Comparison of ENCODE assay signal across 29 cellular contexts in the genomic region with DNA sequence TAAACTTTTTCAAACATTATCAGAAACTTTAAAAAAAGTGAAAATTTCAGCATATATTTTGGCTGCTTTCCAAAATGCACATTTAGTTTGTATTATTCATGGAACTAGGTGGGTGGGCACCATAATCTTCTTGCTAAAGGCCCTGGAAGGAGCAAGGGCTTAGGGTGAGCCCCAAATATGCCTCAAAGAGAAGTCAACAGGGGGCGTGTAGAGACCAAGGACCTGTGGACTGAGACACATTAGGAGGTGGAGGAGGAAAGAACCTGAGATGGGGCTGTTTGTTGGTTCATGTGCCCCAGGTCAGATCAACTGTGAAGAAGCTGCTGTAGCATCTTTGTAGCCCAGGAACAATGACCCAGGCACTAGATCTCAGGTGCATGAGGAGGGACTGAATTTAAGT.
"Had no signal": no experiment of that assay in that cellular context is flagged by ENCODE, and none has a peak within 500 bp of the region (broad histone marks: within the 10 kb centered on the region; RNA-seq: fewer than 3 reads in every experiment).

No MANE protein-coding gene starts in this region.

- H3K9me3 Mint-ChIP-seq: activated CD4-positive, alpha-beta memory T cell treated with anti-CD3 and anti-CD28 coated beads for 36 hours; activated CD4-positive, alpha-beta T cell treated with anti-CD3 and anti-CD28 coated beads, Interleukin-2, amount 10 ng/mL, durations not matched to agents 24 days and 14 days; activated naive CD4-positive, alpha-beta T cell treated with anti-CD3 and anti-CD28 coated beads for 36 hours; activated naive CD8-positive, alpha-beta T cell treated with anti-CD3 and anti-CD28 coated beads, Interleukin-2, amount 10 ng/mL, durations not matched to agents 7 days and 5 days; activated T-helper 1 cell treated with anti-CD3 and anti-CD28 coated beads, Interleukin-12 subunit alpha, Interleukin-12 subunit beta, Interleukin-2, Interleukin-4 antibody, amounts not matched to agents 30 ng/mL and 10 ng/mL and 1 ng/mL, durations not matched to agents 14 hours and 24 hours and 36 hours; natural killer cell treated with Interleukin-12 subunit alpha and Interleukin-12 subunit beta and Interleukin-15 and Interleukin-18, amount 100 ng/mL, for 72 hours; stimulated activated naive CD8-positive, alpha-beta T cell treated with anti-CD3 and anti-CD28 coated beads, Interleukin-15, amount 100 ng/mL, for 72 hours had no signal

- DNase-seq: activated CD4-positive, alpha-beta memory T cell treated with anti-CD3 and anti-CD28 coated beads for 36 hours; activated CD4-positive, alpha-beta T cell treated with anti-CD3 and anti-CD28 coated beads, Interleukin-2, amount 10 ng/mL, durations not matched to agents 24 days and 14 days; activated CD4-positive, CD25-positive, alpha-beta regulatory T cell treated with anti-CD3 and anti-CD28 coated beads, Interleukin-2, amount 50 U/mL, for 72 hours; activated CD8-positive, alpha-beta memory T cell treated with anti-CD3 and anti-CD28 coated beads, Interleukin-2, amount 50 U/mL, for 4 hours; activated effector memory CD4-positive, alpha-beta T cell treated with anti-CD3 and anti-CD28 coated beads, Interleukin-2, amount 50 U/mL, for 16 hours; activated naive CD4-positive, alpha-beta T cell treated with anti-CD3 and anti-CD28 coated beads for 36 hours; activated naive CD8-positive, alpha-beta T cell treated with anti-CD3 and anti-CD28 coated beads, Interleukin-2, amount 10 ng/mL, durations not matched to agents 7 days and 5 days; activated T-cell treated with anti-CD3 and anti-CD28 coated beads, Interleukin-2, amount 50 U/mL, for 1 hour; brain microvascular endothelial cell; central memory CD4-positive, alpha-beta T cell; effector CD4-positive, alpha-beta T cell; kidney glomerular epithelial cell; mesendoderm; pancreas; sigmoid colon; small intestine; stimulated activated CD4-positive, alpha-beta T cell treated with anti-CD3 and anti-CD28 coated beads, Interleukin-1b, Interleukin-23, amount 100 ng/mL, for 48 hours; stimulated activated CD4-positive, alpha-beta T cell treated with anti-CD3 and anti-CD28 coated beads, Interleukin-4, amount 100 ng/mL, for 4 hours; stimulated activated CD8-positive, alpha-beta memory T cell treated with anti-CD3 and anti-CD28 coated beads, Interleukin-4, amount 100 ng/mL, for 48 hours; stimulated activated naive CD8-positive, alpha-beta T cell treated with anti-CD3 and anti-CD28 coated beads, Interleukin-15, amount 100 ng/mL, for 72 hours; T-helper 2 cell; tibial artery; upper lobe of right lung had no signal

- H3K27ac ChIP-seq: brain microvascular endothelial cell, pancreas, prostate gland, sigmoid colon, tibial artery, upper lobe of right lung had no signal

- H3K4me1 Mint-ChIP-seq: activated CD4-positive, alpha-beta T cell treated with anti-CD3 and anti-CD28 coated beads, Interleukin-2, amount 10 ng/mL, durations not matched to agents 24 days and 14 days; activated naive CD8-positive, alpha-beta T cell treated with anti-CD3 and anti-CD28 coated beads, Interleukin-2, amount 10 ng/mL, durations not matched to agents 7 days and 5 days; stimulated activated naive CD8-positive, alpha-beta T cell treated with anti-CD3 and anti-CD28 coated beads, Interleukin-15, amount 100 ng/mL, for 72 hours had no signal

- H3K4me1 ChIP-seq: pancreas, prostate gland, sigmoid colon, tibial artery had no signal

- H3K36me3 Mint-ChIP-seq: activated CD4-positive, alpha-beta memory T cell treated with anti-CD3 and anti-CD28 coated beads for 36 hours; activated naive CD8-positive, alpha-beta T cell treated with anti-CD3 and anti-CD28 coated beads, Interleukin-2, amount 10 ng/mL, durations not matched to agents 7 days and 5 days; natural killer cell treated with Interleukin-12 subunit alpha and Interleukin-12 subunit beta and Interleukin-15 and Interleukin-18, amount 100 ng/mL, for 72 hours; stimulated activated memory B cell treated with anti-CD40 and anti-IgM and Interleukin-4, amounts not matched to agents 10 μg/mL and 1 μg/mL and 100 μg/mL, for 72 hours had no signal

- H3K9me3 ChIP-seq: pancreas, prostate gland, sigmoid colon, tibial artery, upper lobe of right lung had no signal

- H3K27me3 Mint-ChIP-seq: activated CD4-positive, alpha-beta T cell treated with anti-CD3 and anti-CD28 coated beads, Interleukin-2, amount 10 ng/mL, durations not matched to agents 24 days and 14 days; activated naive CD8-positive, alpha-beta T cell treated with anti-CD3 and anti-CD28 coated beads, Interleukin-2, amount 10 ng/mL, durations not matched to agents 7 days and 5 days; dendritic cell treated with granulocyte-macrophage colony-stimulating factor and Interleukin-4, amounts not matched to agents 40 ng/mL and 50 ng/mL, for 4 days; stimulated activated memory B cell treated with anti-CD40 and anti-IgM and Interleukin-4, amounts not matched to agents 10 μg/mL and 1 μg/mL and 100 μg/mL, for 72 hours had no signal

- H3K4me3 Mint-ChIP-seq: activated CD4-positive, alpha-beta memory T cell treated with anti-CD3 and anti-CD28 coated beads for 36 hours; activated CD4-positive, alpha-beta T cell treated with anti-CD3 and anti-CD28 coated beads, Interleukin-2, amount 10 ng/mL, durations not matched to agents 24 days and 14 days; activated naive CD4-positive, alpha-beta T cell treated with anti-CD3 and anti-CD28 coated beads for 36 hours; activated naive CD8-positive, alpha-beta T cell treated with anti-CD3 and anti-CD28 coated beads, Interleukin-2, amount 10 ng/mL, durations not matched to agents 7 days and 5 days; activated T-helper 1 cell treated with anti-CD3 and anti-CD28 coated beads, Interleukin-12 subunit alpha, Interleukin-12 subunit beta, Interleukin-2, Interleukin-4 antibody, amounts not matched to agents 30 ng/mL and 10 ng/mL and 1 ng/mL, durations not matched to agents 14 hours and 24 hours and 36 hours; natural killer cell treated with Interleukin-12 subunit alpha and Interleukin-12 subunit beta and Interleukin-15 and Interleukin-18, amount 100 ng/mL, for 72 hours; stimulated activated memory B cell treated with anti-CD40 and anti-IgM and Interleukin-4, amounts not matched to agents 10 μg/mL and 1 μg/mL and 100 μg/mL, for 72 hours; stimulated activated naive CD8-positive, alpha-beta T cell treated with anti-CD3 and anti-CD28 coated beads, Interleukin-15, amount 100 ng/mL, for 72 hours had no signal

- H3K27ac Mint-ChIP-seq: activated CD4-positive, alpha-beta memory T cell treated with anti-CD3 and anti-CD28 coated beads for 36 hours; activated CD4-positive, alpha-beta T cell treated with anti-CD3 and anti-CD28 coated beads, Interleukin-2, amount 10 ng/mL, durations not matched to agents 24 days and 14 days; activated naive CD4-positive, alpha-beta T cell treated with anti-CD3 and anti-CD28 coated beads for 36 hours; activated naive CD8-positive, alpha-beta T cell treated with anti-CD3 and anti-CD28 coated beads, Interleukin-2, amount 10 ng/mL, durations not matched to agents 7 days and 5 days; activated T-helper 1 cell treated with anti-CD3 and anti-CD28 coated beads, Interleukin-12 subunit alpha, Interleukin-12 subunit beta, Interleukin-2, Interleukin-4 antibody, amounts not matched to agents 30 ng/mL and 10 ng/mL and 1 ng/mL, durations not matched to agents 14 hours and 24 hours and 36 hours; natural killer cell treated with Interleukin-12 subunit alpha and Interleukin-12 subunit beta and Interleukin-15 and Interleukin-18, amount 100 ng/mL, for 72 hours; stimulated activated memory B cell treated with anti-CD40 and anti-IgM and Interleukin-4, amounts not matched to agents 10 μg/mL and 1 μg/mL and 100 μg/mL, for 72 hours; stimulated activated naive CD8-positive, alpha-beta T cell treated with anti-CD3 and anti-CD28 coated beads, Interleukin-15, amount 100 ng/mL, for 72 hours had no signal

- H3K27me3 ChIP-seq: brain microvascular endothelial cell, pancreas, sigmoid colon, tibial artery, upper lobe of right lung had no signal

- H3K36me3 ChIP-seq: brain microvascular endothelial cell, pancreas, prostate gland, sigmoid colon, tibial artery, upper lobe of right lung had no signal

- H3K4me3 ChIP-seq: lung, pancreas, prostate gland, sigmoid colon, tibial artery, upper lobe of right lung had no signal
